In the genomic region with DNA sequence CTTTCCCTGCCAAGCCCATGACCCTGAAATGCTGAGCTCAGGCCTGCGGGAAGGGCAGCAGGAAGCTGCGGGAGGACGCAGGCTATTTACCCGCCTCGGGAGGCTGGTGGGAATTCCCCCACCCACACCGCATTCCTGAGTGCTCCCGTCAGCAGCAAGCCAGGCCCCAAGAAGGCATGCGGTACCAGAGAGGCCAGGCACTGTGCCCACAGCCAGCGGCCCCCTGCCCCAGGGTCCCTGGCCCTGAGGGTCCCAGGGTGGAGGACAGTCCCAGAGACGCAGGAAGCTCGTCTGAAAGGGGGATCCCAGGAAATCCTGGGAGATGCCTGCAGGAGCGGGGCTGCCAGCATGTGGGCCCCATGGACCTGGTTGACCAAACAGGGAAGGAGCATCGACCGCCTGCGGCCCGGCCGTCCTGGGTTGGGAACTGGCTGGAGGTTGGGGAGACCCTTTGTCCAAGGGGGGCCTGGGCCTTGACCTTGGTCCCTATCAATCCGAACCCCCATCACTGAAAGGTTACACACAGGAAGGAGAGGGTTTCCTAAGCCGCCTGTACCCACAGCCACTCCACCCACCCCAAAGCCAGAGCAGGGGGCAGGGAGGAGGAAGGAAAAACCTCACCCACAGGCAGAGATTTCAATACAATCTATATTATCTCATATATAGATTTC, we compare ENCODE assay signal across 8 cellular contexts. TPM values are rescaled to one million over a fixed set of nuclear protein-coding genes. Genes with fewer than 3 reads are reported as not detected.
DNase-seq lines count a peak whose midpoint lies in the region; ATAC-seq and TF ChIP-seq lines count a peak whose summit lies in the region.

No MANE protein-coding gene starts in this region.

- no peak overlapping the region for H3K27ac ChIP-seq in neural progenitor cell
- H3K27ac ChIP-seq in aorta (ENCODE audit: low read depth in 1 of 2, low read length in 2 of 2), result peak overlapping the region; percentile 38 to 88

- H3K9ac ChIP-seq in neural progenitor cell, result no peak overlapping the region

- CTCF ChIA-PET in WTC11 (lab: Charles Lee), result interaction anchor here (0.5 to 2.6 kb wide), 11 partner anchors 13 to 352 kb away, joined by 3 to 9 read pairs (median 4); a partner anchor contains a TSS

- 22 to 26% methylated on average over 14 to 19 of the region's 19 CpGs for WGBS in aorta, 2 donors

- TF ChIP-seq CTCF in WTC11 (IDR thresholded peaks at IDR 0.05), result no peak
- TF ChIP-seq CTCF in neural progenitor cell (IDR thresholded peaks at IDR 0.05), result no peak
- TF ChIP-seq CTCF in GM10266 (IDR thresholded peaks at IDR 0.05; ENCODE audit: control insufficient read depth, insufficient read depth, low read depth, missing control alignments), result no peak

- no peaks in the 10 kb centered on the region for H3K9me3 ChIP-seq in neural progenitor cell (ENCODE audit: low read depth)
- no peaks in the 10 kb centered on the region for H3K9me3 ChIP-seq in aorta (ENCODE audit: control insufficient read depth, low read length)

- H3K4me1 ChIP-seq in neural progenitor cell (peaks cover 4% of the 10 kb centered on the region), aorta (ENCODE audit: control insufficient read depth in 1 of 2, insufficient read depth in 2 of 2, low read length in 2 of 2) (no peaks in the 10 kb centered on the region)

- H3K27ac Mint-ChIP-seq in WTC11 (peak overlapping the region; percentile 53; the same call in 1 of the 2 replicates), neural progenitor cell (no peak overlapping the region)

- POLR2A ChIA-PET in WTC11 (lab: Charles Lee), result interaction anchor here (0.8 to 1.0 kb wide), 2 partner anchors 17 to 37 kb away, joined by 4 to 5 read pairs; a partner anchor contains a TSS

- H4K20me1 ChIP-seq in neural progenitor cell (ENCODE audit: low read depth), result peaks cover 5% of the 10 kb centered on the region

- H3K36me3 Mint-ChIP-seq in WTC11 (peaks cover 5% of the 10 kb centered on the region), neural progenitor cell (peaks cover 16% of the 10 kb centered on the region)

- H3K4me1 Mint-ChIP-seq in WTC11, result peaks cover 24% of the 10 kb centered on the region
- peaks cover 26% of the 10 kb centered on the region for H3K4me1 Mint-ChIP-seq in neural progenitor cell

- H3K79me2 ChIP-seq in neural progenitor cell (ENCODE audit: low read depth), result no peaks in the 10 kb centered on the region

- H3K27me3 ChIP-seq in neural progenitor cell (peaks cover 13% of the 10 kb centered on the region), aorta (ENCODE audit: control insufficient read depth in 1 of 2, insufficient read depth in 2 of 2, low read length in 1 of 2) (no peaks in the 10 kb centered on the region)

- H3K27me3 Mint-ChIP-seq in WTC11 (ENCODE audit: low read depth) (peaks cover 7% of the 10 kb centered on the region), neural progenitor cell (ENCODE audit: insufficient read depth, low read depth) (peaks cover 9% of the 10 kb centered on the region)

- H3K36me3 ChIP-seq in neural progenitor cell (no peaks in the 10 kb centered on the region), aorta (ENCODE audit: control insufficient read depth in 1 of 2, insufficient read depth in 2 of 2, low read length in 1 of 2) (no peaks in the 10 kb centered on the region)

- no peak overlapping the region for H2AFZ ChIP-seq in neural progenitor cell (replicated peaks)

- H3F3A ChIP-seq in neural progenitor cell (ENCODE audit: low read depth), result no peaks in the 10 kb centered on the region

- no peak overlapping the region for H3K4me3 Mint-ChIP-seq in WTC11
- H3K4me3 Mint-ChIP-seq in neural progenitor cell, result no peak overlapping the region

- intact Hi-C loops in aorta (cut with DNase I), result no loop called here

- DNase-seq in H4 (ENCODE audit: low spot score), result peak; percentile 88
- DNase-seq in WTC11 (ENCODE audit: low spot score), result peak; percentile 73
- peak; percentile 88 for DNase-seq in fibroblast of gingiva (ENCODE audit: low read depth)
- DNase-seq in neural progenitor cell (ENCODE audit: low spot score), result peak; percentile 65
- peak; percentile 92 to 97 for DNase-seq in aorta
- DNase-seq in GM10266 (ENCODE audit: extremely low spot score), result no peak
- DNase-seq in Ammon's horn (ENCODE audit: low spot score), result no peak
- DNase-seq in NCI-H2171 (lab: John Stamatoyannopoulos, UW), result no peak

- H3K4me3 ChIP-seq in neural progenitor cell (no peak overlapping the region), aorta (ENCODE audit: low read length in 2 of 2) (no peak overlapping the region)

- ATAC-seq in WTC11, result peak; percentile 56
- peak; percentile 80 for ATAC-seq in aorta (ENCODE audit: low FRiP score)

- H3K4me2 ChIP-seq in neural progenitor cell, result no peak overlapping the region

- H3K9me3 Mint-ChIP-seq in WTC11 (no peaks in the 10 kb centered on the region), neural progenitor cell (no peaks in the 10 kb centered on the region)

TF ChIP-seq in WTC11, 78 proteins besides CTCF, POLR2A, EP300 and RAD21 (continues in another document):
- TF ChIP-seq, protein P1, sequence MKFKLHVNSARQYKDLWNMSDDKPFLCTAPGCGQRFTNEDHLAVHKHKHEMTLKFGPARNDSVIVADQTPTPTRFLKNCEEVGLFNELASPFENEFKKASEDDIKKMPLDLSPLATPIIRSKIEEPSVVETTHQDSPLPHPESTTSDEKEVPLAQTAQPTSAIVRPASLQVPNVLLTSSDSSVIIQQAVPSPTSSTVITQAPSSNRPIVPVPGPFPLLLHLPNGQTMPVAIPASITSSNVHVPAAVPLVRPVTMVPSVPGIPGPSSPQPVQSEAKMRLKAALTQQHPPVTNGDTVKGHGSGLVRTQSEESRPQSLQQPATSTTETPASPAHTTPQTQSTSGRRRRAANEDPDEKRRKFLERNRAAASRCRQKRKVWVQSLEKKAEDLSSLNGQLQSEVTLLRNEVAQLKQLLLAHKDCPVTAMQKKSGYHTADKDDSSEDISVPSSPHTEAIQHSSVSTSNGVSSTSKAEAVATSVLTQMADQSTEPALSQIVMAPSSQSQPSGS (CRISPR knock-in tag; IDR thresholded peaks at IDR 0.05; ENCODE audit: borderline replicate concordance, low read depth), result no peak
- 0 out of 2 replicates have a peak, but pooled peaks have one; percentile 10 for TF ChIP-seq FOXK1 (CRISPR knock-in tag; IDR thresholded peaks at IDR 0.05)
- no peak for TF ChIP-seq EMX1 (CRISPR knock-in tag; IDR thresholded peaks at IDR 0.05)
- TF ChIP-seq, protein P2, sequence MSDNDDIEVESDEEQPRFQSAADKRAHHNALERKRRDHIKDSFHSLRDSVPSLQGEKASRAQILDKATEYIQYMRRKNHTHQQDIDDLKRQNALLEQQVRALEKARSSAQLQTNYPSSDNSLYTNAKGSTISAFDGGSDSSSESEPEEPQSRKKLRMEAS (CRISPR knock-in tag; IDR thresholded peaks at IDR 0.05), result 0 out of 2 replicates have a peak, but pooled peaks have one; percentile 22
- no peak for TF ChIP-seq MXD4 (CRISPR knock-in tag; IDR thresholded peaks at IDR 0.05; ENCODE audit: borderline replicate concordance)
- TF ChIP-seq, protein P3, sequence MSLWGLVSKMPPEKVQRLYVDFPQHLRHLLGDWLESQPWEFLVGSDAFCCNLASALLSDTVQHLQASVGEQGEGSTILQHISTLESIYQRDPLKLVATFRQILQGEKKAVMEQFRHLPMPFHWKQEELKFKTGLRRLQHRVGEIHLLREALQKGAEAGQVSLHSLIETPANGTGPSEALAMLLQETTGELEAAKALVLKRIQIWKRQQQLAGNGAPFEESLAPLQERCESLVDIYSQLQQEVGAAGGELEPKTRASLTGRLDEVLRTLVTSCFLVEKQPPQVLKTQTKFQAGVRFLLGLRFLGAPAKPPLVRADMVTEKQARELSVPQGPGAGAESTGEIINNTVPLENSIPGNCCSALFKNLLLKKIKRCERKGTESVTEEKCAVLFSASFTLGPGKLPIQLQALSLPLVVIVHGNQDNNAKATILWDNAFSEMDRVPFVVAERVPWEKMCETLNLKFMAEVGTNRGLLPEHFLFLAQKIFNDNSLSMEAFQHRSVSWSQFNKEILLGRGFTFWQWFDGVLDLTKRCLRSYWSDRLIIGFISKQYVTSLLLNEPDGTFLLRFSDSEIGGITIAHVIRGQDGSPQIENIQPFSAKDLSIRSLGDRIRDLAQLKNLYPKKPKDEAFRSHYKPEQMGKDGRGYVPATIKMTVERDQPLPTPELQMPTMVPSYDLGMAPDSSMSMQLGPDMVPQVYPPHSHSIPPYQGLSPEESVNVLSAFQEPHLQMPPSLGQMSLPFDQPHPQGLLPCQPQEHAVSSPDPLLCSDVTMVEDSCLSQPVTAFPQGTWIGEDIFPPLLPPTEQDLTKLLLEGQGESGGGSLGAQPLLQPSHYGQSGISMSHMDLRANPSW (CRISPR knock-in tag; conservative IDR thresholded peaks at IDR 0.05; ENCODE audit: low read depth), result no peak
- no peak for TF ChIP-seq ZNF416 (CRISPR knock-in tag; IDR thresholded peaks at IDR 0.05)
- TF ChIP-seq, protein P4, sequence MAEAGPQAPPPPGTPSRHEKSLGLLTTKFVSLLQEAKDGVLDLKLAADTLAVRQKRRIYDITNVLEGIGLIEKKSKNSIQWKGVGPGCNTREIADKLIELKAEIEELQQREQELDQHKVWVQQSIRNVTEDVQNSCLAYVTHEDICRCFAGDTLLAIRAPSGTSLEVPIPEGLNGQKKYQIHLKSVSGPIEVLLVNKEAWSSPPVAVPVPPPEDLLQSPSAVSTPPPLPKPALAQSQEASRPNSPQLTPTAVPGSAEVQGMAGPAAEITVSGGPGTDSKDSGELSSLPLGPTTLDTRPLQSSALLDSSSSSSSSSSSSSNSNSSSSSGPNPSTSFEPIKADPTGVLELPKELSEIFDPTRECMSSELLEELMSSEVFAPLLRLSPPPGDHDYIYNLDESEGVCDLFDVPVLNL (CRISPR knock-in tag; IDR thresholded peaks at IDR 0.05; ENCODE audit: borderline replicate concordance, low read depth), result no peak
- TF ChIP-seq, protein P5, sequence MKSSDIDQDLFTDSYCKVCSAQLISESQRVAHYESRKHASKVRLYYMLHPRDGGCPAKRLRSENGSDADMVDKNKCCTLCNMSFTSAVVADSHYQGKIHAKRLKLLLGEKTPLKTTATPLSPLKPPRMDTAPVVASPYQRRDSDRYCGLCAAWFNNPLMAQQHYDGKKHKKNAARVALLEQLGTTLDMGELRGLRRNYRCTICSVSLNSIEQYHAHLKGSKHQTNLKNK (CRISPR knock-in tag; IDR thresholded peaks at IDR 0.05), result no peak

RNA-seq across cellular contexts. Expression of a gene that starts 17.0 kb away (rescaled TPM):
- total RNA-seq in H4 (2014; rRNA removed; shearing (Covaris generic)), result 3.9 and 7.4 TPM in 2 replicates
- total RNA-seq in WTC11 (2021) (4.6 to 6.1 TPM (median 5.7 TPM) in 3 replicates), neural progenitor cell (ENCODE audit: low replicate concordance) (0.90 and 4.2 TPM in 2 replicates), aorta (100 to 1,000 TPM in 1 of 2 donors, 10 to 100 TPM in 1; 73.1 to 145 TPM)
- polyA plus RNA-seq in aorta, result 10 to 100 TPM; 57.4 to 86.8 TPM

RNA-seq across cellular contexts. Expression of a gene that starts 37.2 kb away (rescaled TPM):
- total RNA-seq in H4 (2014; rRNA removed; shearing (Covaris generic)), result 2.5 and 12.2 TPM in 2 replicates
- total RNA-seq in WTC11 (2021) (29.9 to 44.1 TPM (median 37.6 TPM) in 3 replicates), neural progenitor cell (ENCODE audit: low replicate concordance) (20.1 and 29.4 TPM in 2 replicates), aorta (10 to 100 TPM; 25.0 to 25.8 TPM)
- polyA plus RNA-seq in aorta, result 10 to 100 TPM in 1 of 2 donors, 1 to 10 TPM in 1; 8.8 to 74.1 TPM

RNA-seq across cellular contexts. Expression of a gene that starts 54.0 kb away (rescaled TPM):
- 46.6 and 62.1 TPM in 2 replicates for total RNA-seq in H4 (2014; rRNA removed; shearing (Covaris generic))
- total RNA-seq in WTC11 (2021), result 85.9 to 89.7 TPM (median 88.1 TPM) in 3 replicates
- total RNA-seq in neural progenitor cell (ENCODE audit: low replicate concordance), result 26.5 and 43.3 TPM in 2 replicates
- total RNA-seq in aorta, result 10 to 100 TPM; 96.3 to 96.9 TPM
- 10 to 100 TPM; 17.2 to 46.8 TPM for polyA plus RNA-seq in aorta

Comparison
In these comparisons a context has a peak if more than half of its experiments do, and no peak if none do; other contexts are left out.
1. DNase-seq: peak in H4 (single experiment), WTC11 (single experiment), fibroblast of gingiva (single experiment), neural progenitor cell (single experiment) and aorta (2 of 2); none in GM10266 (single experiment), Ammon's horn (single experiment) and NCI-H2171 (single experiment).